In genomic region chr14:59537476-59537875, GRCh38 we compare ENCODE assay signal across 20 cellular contexts. TPM values are rescaled to one million over a fixed set of nuclear protein-coding genes. Genes with fewer than 3 reads are reported as not detected.
DNase-seq lines count a peak whose midpoint lies in the region; ATAC-seq and FAIRE-seq lines count a peak whose summit lies in the region.
"Had no signal": no experiment of that assay in that cellular context is flagged by ENCODE, and none has a peak within 500 bp of the region (broad histone marks: within the 10 kb centered on the region; RNA-seq: fewer than 3 reads in every experiment).

No MANE protein-coding gene starts in this region.

- peak; percentile 58 for FAIRE-seq in HTR-8/SVneo (lab: Jason Lieb, UNC)
- FAIRE-seq: A549, D721Med, GM12878, GM12892, GM18507 had no signal

- ATAC-seq in HG03469 (IDR thresholded peaks at IDR 0.05; ENCODE audit: unreplicated experiment): no peak
- ATAC-seq: A549; CD8-positive, alpha-beta T cell; GM12878 had no signal

- no peaks in the 10 kb centered on the region for H3K36me3 Mint-ChIP-seq in activated naive CD4-positive, alpha-beta T cell treated with anti-CD3 and anti-CD28 coated beads, Interleukin-2, amount 10 ng/mL, durations not matched to agents 7 days and 5 days
- H3K36me3 Mint-ChIP-seq: CD8-positive, alpha-beta T cell had no signal

- in situ Hi-C loops in G401 (cut with HindIII; ENCODE audit: low sequenced_read_pairs): no loop called here

- peak; percentile 80 for DNase-seq in G401 (ENCODE audit: low spot score)
- DNase-seq in HTR-8/SVneo (ENCODE audit: insufficient read length, low spot score): no peak
- peak; percentile 73 for DNase-seq in cerebellum (ENCODE audit: low spot score)
- DNase-seq in central memory CD4-positive, alpha-beta T cell: no peak
- no peak for DNase-seq in activated naive CD4-positive, alpha-beta T cell treated with anti-CD3 and anti-CD28 coated beads, Interleukin-2, amount 10 ng/mL, durations not matched to agents 7 days and 5 days
- DNase-seq: AML-193; Caco-2; Calu3; CD4-positive, alpha-beta T cell; CD8-positive, alpha-beta T cell; DMS79 treated with DMSO at 0.1 percent for 48 hours; GDM1 had no signal

- no peaks in the 10 kb centered on the region for H3K4me1 Mint-ChIP-seq in activated naive CD4-positive, alpha-beta T cell treated with anti-CD3 and anti-CD28 coated beads, Interleukin-2, amount 10 ng/mL, durations not matched to agents 7 days and 5 days

- no peak overlapping the region for H3K4me3 Mint-ChIP-seq in activated naive CD4-positive, alpha-beta T cell treated with anti-CD3 and anti-CD28 coated beads, Interleukin-2, amount 10 ng/mL, durations not matched to agents 7 days and 5 days
- H3K4me3 Mint-ChIP-seq: B cell; CD4-positive, alpha-beta T cell; CD8-positive, alpha-beta T cell had no signal

- no peak overlapping the region for H3K27ac Mint-ChIP-seq in activated naive CD4-positive, alpha-beta T cell treated with anti-CD3 and anti-CD28 coated beads, Interleukin-2, amount 10 ng/mL, durations not matched to agents 7 days and 5 days
- H3K27ac Mint-ChIP-seq: B cell; CD4-positive, alpha-beta T cell; CD8-positive, alpha-beta T cell had no signal

- CTCF ChIA-PET in activated naive CD4-positive, alpha-beta T cell treated with anti-CD3 and anti-CD28 coated beads, Interleukin-2, amount 10 ng/mL, durations not matched to agents 7 days and 5 days (lab: Charles Lee): no interaction called here

- no peaks in the 10 kb centered on the region for H3K9me3 Mint-ChIP-seq in activated naive CD4-positive, alpha-beta T cell treated with anti-CD3 and anti-CD28 coated beads, Interleukin-2, amount 10 ng/mL, durations not matched to agents 7 days and 5 days
- H3K9me3 Mint-ChIP-seq: CD4-positive, alpha-beta T cell; CD8-positive, alpha-beta T cell had no signal

- no peaks in the 10 kb centered on the region for H3K27me3 Mint-ChIP-seq in activated naive CD4-positive, alpha-beta T cell treated with anti-CD3 and anti-CD28 coated beads, Interleukin-2, amount 10 ng/mL, durations not matched to agents 7 days and 5 days

RNA-seq across cellular contexts. Expression of gene CCDC175, which starts 39.1 kb away (rescaled TPM):
- not detected in 2 replicates for total RNA-seq in G401 (2014; rRNA removed; shearing (Covaris generic))
- 14.2 TPM for total RNA-seq in cerebellum
- total RNA-seq: A172; B cell; Caco-2; Calu3; CD4-positive, alpha-beta T cell; CD8-positive, alpha-beta T cell; GM12878 had no signal

RNA-seq across cellular contexts. Expression of gene JKAMP, which starts 53.2 kb away (rescaled TPM):
- 77.3 and 89.4 TPM in 2 replicates for total RNA-seq in G401 (2014; rRNA removed; shearing (Covaris generic))
- 95.1 TPM for total RNA-seq in cerebellum

RNA-seq across cellular contexts. Expression of gene L3HYPDH, which starts 53.3 kb away (rescaled TPM):
- total RNA-seq in G401 (2014; rRNA removed; shearing (Covaris generic)): 19.4 and 26.6 TPM in 2 replicates
- 46.5 TPM for total RNA-seq in cerebellum

Comparison
In these comparisons a context has a peak if more than half of its experiments do, and no peak if none do; other contexts are left out.
1. DNase-seq: peak in G401 (single experiment) and cerebellum (single experiment); none in HTR-8/SVneo (single experiment), central memory CD4-positive, alpha-beta T cell (single experiment) and activated naive CD4-positive, alpha-beta T cell treated with anti-CD3 and anti-CD28 coated beads, Interleukin-2, amount 10 ng/mL, durations not matched to agents 7 days and 5 days (single experiment).
2. RNA of gene CCDC175, which starts 39.1 kb away (total RNA-seq): 14.2 TPM in cerebellum (single experiment); not detected in G401; every median in the first group is over 10 times any median in the second.